In genomic region chr20:22471156-22471836, GRCh38 we compare ENCODE assay signal across 2 cellular contexts.
TF ChIP-seq lines count a peak whose summit lies in the region.

No MANE protein-coding gene starts in this region.

TF ChIP-seq in A549, 52 proteins besides CTCF, POLR2A, EP300 and RAD21 (continued from another document):
- TF ChIP-seq, protein P1, sequence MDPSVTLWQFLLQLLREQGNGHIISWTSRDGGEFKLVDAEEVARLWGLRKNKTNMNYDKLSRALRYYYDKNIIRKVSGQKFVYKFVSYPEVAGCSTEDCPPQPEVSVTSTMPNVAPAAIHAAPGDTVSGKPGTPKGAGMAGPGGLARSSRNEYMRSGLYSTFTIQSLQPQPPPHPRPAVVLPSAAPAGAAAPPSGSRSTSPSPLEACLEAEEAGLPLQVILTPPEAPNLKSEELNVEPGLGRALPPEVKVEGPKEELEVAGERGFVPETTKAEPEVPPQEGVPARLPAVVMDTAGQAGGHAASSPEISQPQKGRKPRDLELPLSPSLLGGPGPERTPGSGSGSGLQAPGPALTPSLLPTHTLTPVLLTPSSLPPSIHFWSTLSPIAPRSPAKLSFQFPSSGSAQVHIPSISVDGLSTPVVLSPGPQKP (IDR thresholded peaks at IDR 0.05; ENCODE audit: low read depth, low read length), result no peak
- TF ChIP-seq MAFK (IDR thresholded peaks at IDR 0.05; ENCODE audit: partially characterized antibody), result no peak
- no peak for TF ChIP-seq ZSCAN20 (CRISPR knock-in tag; IDR thresholded peaks at IDR 0.05)
- no peak for TF ChIP-seq ESRRA (IDR thresholded peaks at IDR 0.05; ENCODE audit: borderline replicate concordance, low read length)
- TF ChIP-seq KDM5A (IDR thresholded peaks at IDR 0.05), result no peak
- no peak for TF ChIP-seq CBX8 (IDR thresholded peaks at IDR 0.05)
- no peak for TF ChIP-seq RNF2 (IDR thresholded peaks at IDR 0.05; ENCODE audit: borderline replicate concordance, low read depth)
- no peak for TF ChIP-seq HEYL (CRISPR knock-in tag; IDR thresholded peaks at IDR 0.05)
- no peak for TF ChIP-seq NFE2L2 (conservative IDR thresholded peaks at IDR 0.05; ENCODE audit: low read length)
- TF ChIP-seq TP53 (CRISPR knock-in tag; IDR thresholded peaks at IDR 0.05), result no peak

TF ChIP-seq in HepG2, 621 proteins besides CTCF, POLR2A, EP300 and RAD21 (continued from another document and continues in another):
- TF ChIP-seq BRCA1 (CRISPR knock-in tag; IDR thresholded peaks at IDR 0.05) (no peak), FOSL2 (CRISPR knock-in tag; IDR thresholded peaks at IDR 0.05) (peak; percentile 84), ZNF710 (CRISPR knock-in tag; IDR thresholded peaks at IDR 0.05; ENCODE audit: borderline replicate concordance) (no peak), RELA (CRISPR knock-in tag; IDR thresholded peaks at IDR 0.05) (no peak), ZNF670 (CRISPR knock-in tag; IDR thresholded peaks at IDR 0.05; ENCODE audit: borderline replicate concordance) (no peak), ZFP62 (CRISPR knock-in tag; IDR thresholded peaks at IDR 0.05) (no peak), NFIB (CRISPR knock-in tag; IDR thresholded peaks at IDR 0.05; ENCODE audit: borderline replicate concordance) (no peak), ZNF496 (CRISPR knock-in tag; IDR thresholded peaks at IDR 0.05; ENCODE audit: insufficient replicate concordance) (no peak), SKI (IDR thresholded peaks at IDR 0.05; ENCODE audit: partially characterized antibody) (no peak), FOSL1 (CRISPR knock-in tag; IDR thresholded peaks at IDR 0.05; ENCODE audit: borderline replicate concordance) (no peak), MAFF (IDR thresholded peaks at IDR 0.05; ENCODE audit: low read depth, low read length) (no peak), ERF (CRISPR knock-in tag; IDR thresholded peaks at IDR 0.05) (no peak), CREB1 (IDR thresholded peaks at IDR 0.05) (peak; percentile 79), CREB1 (CRISPR knock-in tag; IDR thresholded peaks at IDR 0.05) (peak; percentile 64; the same call in 1 of the 2 replicates), ZNF354B (CRISPR knock-in tag; IDR thresholded peaks at IDR 0.05) (no peak), ATRX (CRISPR knock-in tag; IDR thresholded peaks at IDR 0.05; ENCODE audit: borderline replicate concordance) (no peak), CERS6 (CRISPR knock-in tag; IDR thresholded peaks at IDR 0.05) (no peak), ZNF563 (CRISPR knock-in tag; IDR thresholded peaks at IDR 0.05) (no peak), NR3C1 (CRISPR knock-in tag; IDR thresholded peaks at IDR 0.05) (no peak), TBL1XR1 (IDR thresholded peaks at IDR 0.05; ENCODE audit: borderline replicate concordance, low read length, partially characterized antibody) (no peak), ZNF776 (CRISPR knock-in tag; IDR thresholded peaks at IDR 0.05) (no peak), NCOA1 (CRISPR knock-in tag; IDR thresholded peaks at IDR 0.05) (no peak)
- TF ChIP-seq, protein P2, sequence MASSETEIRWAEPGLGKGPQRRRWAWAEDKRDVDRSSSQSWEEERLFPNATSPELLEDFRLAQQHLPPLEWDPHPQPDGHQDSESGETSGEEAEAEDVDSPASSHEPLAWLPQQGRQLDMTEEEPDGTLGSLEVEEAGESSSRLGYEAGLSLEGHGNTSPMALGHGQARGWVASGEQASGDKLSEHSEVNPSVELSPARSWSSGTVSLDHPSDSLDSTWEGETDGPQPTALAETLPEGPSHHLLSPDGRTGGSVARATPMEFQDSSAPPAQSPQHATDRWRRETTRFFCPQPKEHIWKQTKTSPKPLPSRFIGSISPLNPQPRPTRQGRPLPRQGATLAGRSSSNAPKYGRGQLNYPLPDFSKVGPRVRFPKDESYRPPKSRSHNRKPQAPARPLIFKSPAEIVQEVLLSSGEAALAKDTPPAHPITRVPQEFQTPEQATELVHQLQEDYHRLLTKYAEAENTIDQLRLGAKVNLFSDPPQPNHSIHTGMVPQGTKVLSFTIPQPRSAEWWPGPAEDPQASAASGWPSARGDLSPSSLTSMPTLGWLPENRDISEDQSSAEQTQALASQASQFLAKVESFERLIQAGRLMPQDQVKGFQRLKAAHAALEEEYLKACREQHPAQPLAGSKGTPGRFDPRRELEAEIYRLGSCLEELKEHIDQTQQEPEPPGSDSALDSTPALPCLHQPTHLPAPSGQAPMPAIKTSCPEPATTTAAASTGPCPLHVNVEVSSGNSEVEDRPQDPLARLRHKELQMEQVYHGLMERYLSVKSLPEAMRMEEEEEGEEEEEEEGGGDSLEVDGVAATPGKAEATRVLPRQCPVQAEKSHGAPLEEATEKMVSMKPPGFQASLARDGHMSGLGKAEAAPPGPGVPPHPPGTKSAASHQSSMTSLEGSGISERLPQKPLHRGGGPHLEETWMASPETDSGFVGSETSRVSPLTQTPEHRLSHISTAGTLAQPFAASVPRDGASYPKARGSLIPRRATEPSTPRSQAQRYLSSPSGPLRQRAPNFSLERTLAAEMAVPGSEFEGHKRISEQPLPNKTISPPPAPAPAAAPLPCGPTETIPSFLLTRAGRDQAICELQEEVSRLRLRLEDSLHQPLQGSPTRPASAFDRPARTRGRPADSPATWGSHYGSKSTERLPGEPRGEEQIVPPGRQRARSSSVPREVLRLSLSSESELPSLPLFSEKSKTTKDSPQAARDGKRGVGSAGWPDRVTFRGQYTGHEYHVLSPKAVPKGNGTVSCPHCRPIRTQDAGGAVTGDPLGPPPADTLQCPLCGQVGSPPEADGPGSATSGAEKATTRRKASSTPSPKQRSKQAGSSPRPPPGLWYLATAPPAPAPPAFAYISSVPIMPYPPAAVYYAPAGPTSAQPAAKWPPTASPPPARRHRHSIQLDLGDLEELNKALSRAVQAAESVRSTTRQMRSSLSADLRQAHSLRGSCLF (CRISPR knock-in tag; IDR thresholded peaks at IDR 0.05; ENCODE audit: borderline replicate concordance), result no peak
- TF ChIP-seq, protein P3, sequence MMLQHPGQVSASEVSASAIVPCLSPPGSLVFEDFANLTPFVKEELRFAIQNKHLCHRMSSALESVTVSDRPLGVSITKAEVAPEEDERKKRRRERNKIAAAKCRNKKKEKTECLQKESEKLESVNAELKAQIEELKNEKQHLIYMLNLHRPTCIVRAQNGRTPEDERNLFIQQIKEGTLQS (CRISPR knock-in tag; IDR thresholded peaks at IDR 0.05), result peak; percentile 88
- TF ChIP-seq, protein P4, sequence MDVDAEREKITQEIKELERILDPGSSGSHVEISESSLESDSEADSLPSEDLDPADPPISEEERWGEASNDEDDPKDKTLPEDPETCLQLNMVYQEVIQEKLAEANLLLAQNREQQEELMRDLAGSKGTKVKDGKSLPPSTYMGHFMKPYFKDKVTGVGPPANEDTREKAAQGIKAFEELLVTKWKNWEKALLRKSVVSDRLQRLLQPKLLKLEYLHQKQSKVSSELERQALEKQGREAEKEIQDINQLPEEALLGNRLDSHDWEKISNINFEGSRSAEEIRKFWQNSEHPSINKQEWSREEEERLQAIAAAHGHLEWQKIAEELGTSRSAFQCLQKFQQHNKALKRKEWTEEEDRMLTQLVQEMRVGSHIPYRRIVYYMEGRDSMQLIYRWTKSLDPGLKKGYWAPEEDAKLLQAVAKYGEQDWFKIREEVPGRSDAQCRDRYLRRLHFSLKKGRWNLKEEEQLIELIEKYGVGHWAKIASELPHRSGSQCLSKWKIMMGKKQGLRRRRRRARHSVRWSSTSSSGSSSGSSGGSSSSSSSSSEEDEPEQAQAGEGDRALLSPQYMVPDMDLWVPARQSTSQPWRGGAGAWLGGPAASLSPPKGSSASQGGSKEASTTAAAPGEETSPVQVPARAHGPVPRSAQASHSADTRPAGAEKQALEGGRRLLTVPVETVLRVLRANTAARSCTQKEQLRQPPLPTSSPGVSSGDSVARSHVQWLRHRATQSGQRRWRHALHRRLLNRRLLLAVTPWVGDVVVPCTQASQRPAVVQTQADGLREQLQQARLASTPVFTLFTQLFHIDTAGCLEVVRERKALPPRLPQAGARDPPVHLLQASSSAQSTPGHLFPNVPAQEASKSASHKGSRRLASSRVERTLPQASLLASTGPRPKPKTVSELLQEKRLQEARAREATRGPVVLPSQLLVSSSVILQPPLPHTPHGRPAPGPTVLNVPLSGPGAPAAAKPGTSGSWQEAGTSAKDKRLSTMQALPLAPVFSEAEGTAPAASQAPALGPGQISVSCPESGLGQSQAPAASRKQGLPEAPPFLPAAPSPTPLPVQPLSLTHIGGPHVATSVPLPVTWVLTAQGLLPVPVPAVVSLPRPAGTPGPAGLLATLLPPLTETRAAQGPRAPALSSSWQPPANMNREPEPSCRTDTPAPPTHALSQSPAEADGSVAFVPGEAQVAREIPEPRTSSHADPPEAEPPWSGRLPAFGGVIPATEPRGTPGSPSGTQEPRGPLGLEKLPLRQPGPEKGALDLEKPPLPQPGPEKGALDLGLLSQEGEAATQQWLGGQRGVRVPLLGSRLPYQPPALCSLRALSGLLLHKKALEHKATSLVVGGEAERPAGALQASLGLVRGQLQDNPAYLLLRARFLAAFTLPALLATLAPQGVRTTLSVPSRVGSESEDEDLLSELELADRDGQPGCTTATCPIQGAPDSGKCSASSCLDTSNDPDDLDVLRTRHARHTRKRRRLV (CRISPR knock-in tag; IDR thresholded peaks at IDR 0.05), result no peak
- TF ChIP-seq, protein P5, sequence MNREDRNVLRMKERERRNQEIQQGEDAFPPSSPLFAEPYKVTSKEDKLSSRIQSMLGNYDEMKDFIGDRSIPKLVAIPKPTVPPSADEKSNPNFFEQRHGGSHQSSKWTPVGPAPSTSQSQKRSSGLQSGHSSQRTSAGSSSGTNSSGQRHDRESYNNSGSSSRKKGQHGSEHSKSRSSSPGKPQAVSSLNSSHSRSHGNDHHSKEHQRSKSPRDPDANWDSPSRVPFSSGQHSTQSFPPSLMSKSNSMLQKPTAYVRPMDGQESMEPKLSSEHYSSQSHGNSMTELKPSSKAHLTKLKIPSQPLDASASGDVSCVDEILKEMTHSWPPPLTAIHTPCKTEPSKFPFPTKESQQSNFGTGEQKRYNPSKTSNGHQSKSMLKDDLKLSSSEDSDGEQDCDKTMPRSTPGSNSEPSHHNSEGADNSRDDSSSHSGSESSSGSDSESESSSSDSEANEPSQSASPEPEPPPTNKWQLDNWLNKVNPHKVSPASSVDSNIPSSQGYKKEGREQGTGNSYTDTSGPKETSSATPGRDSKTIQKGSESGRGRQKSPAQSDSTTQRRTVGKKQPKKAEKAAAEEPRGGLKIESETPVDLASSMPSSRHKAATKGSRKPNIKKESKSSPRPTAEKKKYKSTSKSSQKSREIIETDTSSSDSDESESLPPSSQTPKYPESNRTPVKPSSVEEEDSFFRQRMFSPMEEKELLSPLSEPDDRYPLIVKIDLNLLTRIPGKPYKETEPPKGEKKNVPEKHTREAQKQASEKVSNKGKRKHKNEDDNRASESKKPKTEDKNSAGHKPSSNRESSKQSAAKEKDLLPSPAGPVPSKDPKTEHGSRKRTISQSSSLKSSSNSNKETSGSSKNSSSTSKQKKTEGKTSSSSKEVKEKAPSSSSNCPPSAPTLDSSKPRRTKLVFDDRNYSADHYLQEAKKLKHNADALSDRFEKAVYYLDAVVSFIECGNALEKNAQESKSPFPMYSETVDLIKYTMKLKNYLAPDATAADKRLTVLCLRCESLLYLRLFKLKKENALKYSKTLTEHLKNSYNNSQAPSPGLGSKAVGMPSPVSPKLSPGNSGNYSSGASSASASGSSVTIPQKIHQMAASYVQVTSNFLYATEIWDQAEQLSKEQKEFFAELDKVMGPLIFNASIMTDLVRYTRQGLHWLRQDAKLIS (CRISPR knock-in tag; IDR thresholded peaks at IDR 0.05), result no peak
- TF ChIP-seq, protein P6, sequence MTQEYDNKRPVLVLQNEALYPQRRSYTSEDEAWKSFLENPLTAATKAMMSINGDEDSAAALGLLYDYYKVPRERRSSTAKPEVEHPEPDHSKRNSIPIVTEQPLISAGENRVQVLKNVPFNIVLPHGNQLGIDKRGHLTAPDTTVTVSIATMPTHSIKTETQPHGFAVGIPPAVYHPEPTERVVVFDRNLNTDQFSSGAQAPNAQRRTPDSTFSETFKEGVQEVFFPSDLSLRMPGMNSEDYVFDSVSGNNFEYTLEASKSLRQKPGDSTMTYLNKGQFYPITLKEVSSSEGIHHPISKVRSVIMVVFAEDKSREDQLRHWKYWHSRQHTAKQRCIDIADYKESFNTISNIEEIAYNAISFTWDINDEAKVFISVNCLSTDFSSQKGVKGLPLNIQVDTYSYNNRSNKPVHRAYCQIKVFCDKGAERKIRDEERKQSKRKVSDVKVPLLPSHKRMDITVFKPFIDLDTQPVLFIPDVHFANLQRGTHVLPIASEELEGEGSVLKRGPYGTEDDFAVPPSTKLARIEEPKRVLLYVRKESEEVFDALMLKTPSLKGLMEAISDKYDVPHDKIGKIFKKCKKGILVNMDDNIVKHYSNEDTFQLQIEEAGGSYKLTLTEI (CRISPR knock-in tag; conservative IDR thresholded peaks at IDR 0.05), result no peak
- TF ChIP-seq, protein P7, sequence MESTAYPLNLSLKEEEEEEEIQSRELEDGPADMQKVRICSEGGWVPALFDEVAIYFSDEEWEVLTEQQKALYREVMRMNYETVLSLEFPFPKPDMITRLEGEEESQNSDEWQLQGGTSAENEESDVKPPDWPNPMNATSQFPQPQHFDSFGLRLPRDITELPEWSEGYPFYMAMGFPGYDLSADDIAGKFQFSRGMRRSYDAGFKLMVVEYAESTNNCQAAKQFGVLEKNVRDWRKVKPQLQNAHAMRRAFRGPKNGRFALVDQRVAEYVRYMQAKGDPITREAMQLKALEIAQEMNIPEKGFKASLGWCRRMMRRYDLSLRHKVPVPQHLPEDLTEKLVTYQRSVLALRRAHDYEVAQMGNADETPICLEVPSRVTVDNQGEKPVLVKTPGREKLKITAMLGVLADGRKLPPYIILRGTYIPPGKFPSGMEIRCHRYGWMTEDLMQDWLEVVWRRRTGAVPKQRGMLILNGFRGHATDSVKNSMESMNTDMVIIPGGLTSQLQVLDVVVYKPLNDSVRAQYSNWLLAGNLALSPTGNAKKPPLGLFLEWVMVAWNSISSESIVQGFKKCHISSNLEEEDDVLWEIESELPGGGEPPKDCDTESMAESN (CRISPR knock-in tag; conservative IDR thresholded peaks at IDR 0.05), result no peak
- TF ChIP-seq, protein P8, sequence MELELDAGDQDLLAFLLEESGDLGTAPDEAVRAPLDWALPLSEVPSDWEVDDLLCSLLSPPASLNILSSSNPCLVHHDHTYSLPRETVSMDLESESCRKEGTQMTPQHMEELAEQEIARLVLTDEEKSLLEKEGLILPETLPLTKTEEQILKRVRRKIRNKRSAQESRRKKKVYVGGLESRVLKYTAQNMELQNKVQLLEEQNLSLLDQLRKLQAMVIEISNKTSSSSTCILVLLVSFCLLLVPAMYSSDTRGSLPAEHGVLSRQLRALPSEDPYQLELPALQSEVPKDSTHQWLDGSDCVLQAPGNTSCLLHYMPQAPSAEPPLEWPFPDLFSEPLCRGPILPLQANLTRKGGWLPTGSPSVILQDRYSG (CRISPR knock-in tag; IDR thresholded peaks at IDR 0.05), result no peak
